Comparison of ENCODE assay signal across 8 cellular contexts in the genomic region with DNA sequence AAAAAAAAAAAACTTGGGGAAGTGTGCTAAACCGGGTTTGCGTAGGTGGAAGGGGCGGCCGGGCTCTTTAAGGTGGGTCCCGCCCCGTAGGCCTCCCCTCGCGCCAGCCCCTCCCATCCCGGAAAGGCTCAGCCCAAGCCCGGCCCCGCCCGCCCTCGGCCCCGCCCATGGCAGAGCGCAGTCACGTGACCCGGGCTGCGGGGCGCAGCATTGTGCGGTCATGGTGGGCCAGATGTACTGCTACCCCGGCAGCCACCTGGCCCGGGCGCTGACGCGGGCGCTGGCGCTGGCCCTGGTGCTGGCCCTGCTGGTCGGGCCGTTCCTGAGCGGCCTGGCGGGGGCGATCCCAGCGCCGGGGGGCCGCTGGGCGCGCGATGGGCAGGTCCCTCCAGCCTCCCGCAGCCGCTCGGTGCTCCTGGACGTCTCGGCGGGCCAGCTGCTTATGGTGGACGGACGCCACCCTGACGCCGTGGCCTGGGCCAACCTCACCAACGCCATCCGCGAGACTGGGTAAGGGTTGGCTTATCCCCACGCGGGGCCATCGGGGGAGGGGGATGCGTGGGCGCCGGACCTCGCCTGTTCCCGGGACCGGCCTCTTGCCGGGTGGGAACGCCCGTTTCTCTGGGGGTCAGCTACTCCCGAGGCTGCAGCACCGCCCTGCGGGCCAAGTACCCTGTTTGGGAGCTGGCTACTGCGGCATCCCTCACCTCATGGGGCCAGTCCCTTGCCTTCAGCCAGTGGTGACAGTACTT.
DNase-seq lines count a peak whose midpoint lies in the region; ATAC-seq and TF ChIP-seq lines count a peak whose summit lies in the region.

A gene with protein sequence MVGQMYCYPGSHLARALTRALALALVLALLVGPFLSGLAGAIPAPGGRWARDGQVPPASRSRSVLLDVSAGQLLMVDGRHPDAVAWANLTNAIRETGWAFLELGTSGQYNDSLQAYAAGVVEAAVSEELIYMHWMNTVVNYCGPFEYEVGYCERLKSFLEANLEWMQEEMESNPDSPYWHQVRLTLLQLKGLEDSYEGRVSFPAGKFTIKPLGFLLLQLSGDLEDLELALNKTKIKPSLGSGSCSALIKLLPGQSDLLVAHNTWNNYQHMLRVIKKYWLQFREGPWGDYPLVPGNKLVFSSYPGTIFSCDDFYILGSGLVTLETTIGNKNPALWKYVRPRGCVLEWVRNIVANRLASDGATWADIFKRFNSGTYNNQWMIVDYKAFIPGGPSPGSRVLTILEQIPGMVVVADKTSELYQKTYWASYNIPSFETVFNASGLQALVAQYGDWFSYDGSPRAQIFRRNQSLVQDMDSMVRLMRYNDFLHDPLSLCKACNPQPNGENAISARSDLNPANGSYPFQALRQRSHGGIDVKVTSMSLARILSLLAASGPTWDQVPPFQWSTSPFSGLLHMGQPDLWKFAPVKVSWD (plus strand): TSS at position 207 of the 752 bp plus-strand sequence. CDS start 14 bp downstream, at position 221.

- peak; percentile 69 for TF ChIP-seq POLR2A in GM19099 (IDR thresholded peaks at IDR 0.05; ENCODE audit: extremely low read depth, insufficient read length, low read depth)

- H3K27ac ChIP-seq in layer of hippocampus (ENCODE audit: low read depth, low read length): peak within 1 kb of the TSS; percentile 90

- TF ChIP-seq CTCF in choroid plexus epithelial cell (conservative IDR thresholded peaks at IDR 0.05; ENCODE audit: low read depth, low read length): no peak

- peak within 1 kb of the TSS; percentile 91 for H3K4me3 ChIP-seq in choroid plexus epithelial cell (ENCODE audit: low read depth, low read length)

- no peaks in the 10 kb centered on the region for H3K27me3 ChIP-seq in layer of hippocampus (ENCODE audit: control insufficient read depth, insufficient read depth, low read length)

- DNase-seq in Ammon's horn (ENCODE audit: low spot score) (peak; percentile 96), NCI-H510A treated with DMSO at 0.1 percent for 48 hours (lab: John Stamatoyannopoulos, UW) (peak; percentile 87), choroid plexus epithelial cell (ENCODE audit: low read depth) (peak; percentile 94)
- DNase-seq in activated CD4-positive, alpha-beta T cell treated with anti-CD3 and anti-CD28 coated beads for 4 hours: peak; percentile 95 to 96
- peak; percentile 91 to 94 (median 92) for DNase-seq in stimulated activated CD4-positive, alpha-beta T cell treated with anti-CD3 and anti-CD28 coated beads, Interleukin-1b, Interleukin-23, amount 100 ng/mL, for 24 hours (ENCODE audit: low read depth in 4 of 4, low spot score in 1 of 4)

- peak; percentile 74 for ATAC-seq in HG03378 (IDR thresholded peaks at IDR 0.05; ENCODE audit: unreplicated experiment)

Comparison
In these comparisons a context has a peak if more than half of its experiments do, and no peak if none do; other contexts are left out.
1. Peak in every context shown above with its lines: DNase-seq, ATAC-seq, H3K4me3 ChIP-seq and H3K27ac ChIP-seq.